In genomic region chr11:124329787-124330478, GRCh38 we compare ENCODE assay signal across 9 cellular contexts. TPM values are rescaled to one million over a fixed set of nuclear protein-coding genes. Genes with fewer than 3 reads are reported as not detected.
DNase-seq lines count a peak whose midpoint lies in the region; ATAC-seq, FAIRE-seq and TF ChIP-seq lines count a peak whose summit lies in the region.
"Had no signal": no experiment of that assay in that cellular context is flagged by ENCODE, and none has a peak within 500 bp of the region (broad histone marks: within the 10 kb centered on the region; RNA-seq: fewer than 3 reads in every experiment).

No MANE protein-coding gene starts in this region.

- no peak overlapping the region for H3K4me3 ChIP-seq in fibroblast of the aortic adventitia (ENCODE audit: low read depth, low read length)
- H3K4me3 ChIP-seq in spleen: no peak overlapping the region

- 30 to 43% (median 33%) methylated on average over 2 of the region's 2 CpGs for WGBS in spleen, 5 donors

- no peaks in the 10 kb centered on the region for H3K9me3 ChIP-seq in spleen

- H3K27ac ChIP-seq in spleen: peak overlapping the region in 4 of 8 donors; percentile 55 to 74 (median 65)

- H3K27ac Mint-ChIP-seq in natural killer cell: no peak overlapping the region

- no peaks in the 10 kb centered on the region for H3K36me3 Mint-ChIP-seq in natural killer cell

- intact Hi-C loops in spleen (cut with DNase I; ENCODE audit: low total_unique reads) (no loop called here), natural killer cell (cut with micrococcal nuclease) (no loop called here)

- DNase-seq in GM18507 (ENCODE audit: extremely low spot score, insufficient read length, low read depth) (peak; percentile 1), NAMALWA (ENCODE audit: low spot score) (peak; percentile 56), fibroblast of the aortic adventitia (ENCODE audit: low read depth) (peak; percentile 25), spleen (no peak), islet precursor cell (no peak), natural killer cell (no peak)
- DNase-seq in effector CD8-positive, alpha-beta T cell (lab: John Stamatoyannopoulos, UW): no peak

- FAIRE-seq in GM18507 (lab: Jason Lieb, UNC): peak; percentile 67

- no peak for TF ChIP-seq POLR2A in spleen (IDR thresholded peaks at IDR 0.05)

- no peaks in the 10 kb centered on the region for H3K27me3 ChIP-seq in spleen (replicated peaks in 1 of 7)

- ATAC-seq in HG02610 (IDR thresholded peaks at IDR 0.05; ENCODE audit: unreplicated experiment) (peak; percentile 86), natural killer cell (no peak)

- H3K4me1 Mint-ChIP-seq in natural killer cell: peaks cover 4 to 14% of the 10 kb centered on the region in 2 donors

- H3K36me3 ChIP-seq in spleen: no peaks in the 10 kb centered on the region

- TF ChIP-seq CTCF in fibroblast of the aortic adventitia (IDR thresholded peaks at IDR 0.05; ENCODE audit: insufficient read depth, low read length) (no peak), spleen (IDR thresholded peaks at IDR 0.05 in 8 of 11, conservative IDR thresholded peaks at IDR 0.05 in 3 of 11) (peak in 3 of 11 experiments; percentile 11 to 21 (median 14)), natural killer cell (IDR thresholded peaks at IDR 0.05) (no peak)

- H3K4me3 Mint-ChIP-seq in natural killer cell: no peak overlapping the region

- peaks cover 0 to 37% (median 7%) of the 10 kb centered on the region in 6 donors for H3K4me1 ChIP-seq in spleen

- peaks cover 2 to 3% of the 10 kb centered on the region in 2 donors for H3K9me3 Mint-ChIP-seq in natural killer cell

- no peaks in the 10 kb centered on the region for H3K27me3 Mint-ChIP-seq in natural killer cell (ENCODE audit: low read depth in 2 of 2)

RNA-seq across cellular contexts. Expression of gene OR8D2, which starts 9.9 kb away (rescaled TPM):
- total RNA-seq in fibroblast of the aortic adventitia (ENCODE audit: low replicate concordance) (not detected in 2 replicates), spleen (not detected), natural killer cell (not detected)
- not detected for polyA plus RNA-seq in spleen
- total RNA-seq: omental fat pad had no signal

RNA-seq across cellular contexts. Expression of gene OR8D1, which starts 16.2 kb away (rescaled TPM):
- total RNA-seq in fibroblast of the aortic adventitia (ENCODE audit: low replicate concordance) (not detected in 2 replicates), spleen (not detected), natural killer cell (not detected)
- not detected for polyA plus RNA-seq in spleen
- total RNA-seq: omental fat pad had no signal

RNA-seq across cellular contexts. Expression of gene OR8B2, which starts 54.4 kb away (rescaled TPM):
- total RNA-seq in fibroblast of the aortic adventitia (ENCODE audit: low replicate concordance) (not detected in 2 replicates), spleen (not detected), natural killer cell (not detected)
- polyA plus RNA-seq in spleen: not detected
- total RNA-seq: omental fat pad had no signal

Comparison
In these comparisons a context has a peak if more than half of its experiments do, and no peak if none do; other contexts are left out.
1. DNase-seq: peak in GM18507 (single experiment), NAMALWA (single experiment) and fibroblast of the aortic adventitia (single experiment); none in effector CD8-positive, alpha-beta T cell (single experiment), spleen (single experiment), islet precursor cell (single experiment) and natural killer cell (single experiment).